17 cellular contexts compared by ENCODE assay signal in the genomic region with DNA sequence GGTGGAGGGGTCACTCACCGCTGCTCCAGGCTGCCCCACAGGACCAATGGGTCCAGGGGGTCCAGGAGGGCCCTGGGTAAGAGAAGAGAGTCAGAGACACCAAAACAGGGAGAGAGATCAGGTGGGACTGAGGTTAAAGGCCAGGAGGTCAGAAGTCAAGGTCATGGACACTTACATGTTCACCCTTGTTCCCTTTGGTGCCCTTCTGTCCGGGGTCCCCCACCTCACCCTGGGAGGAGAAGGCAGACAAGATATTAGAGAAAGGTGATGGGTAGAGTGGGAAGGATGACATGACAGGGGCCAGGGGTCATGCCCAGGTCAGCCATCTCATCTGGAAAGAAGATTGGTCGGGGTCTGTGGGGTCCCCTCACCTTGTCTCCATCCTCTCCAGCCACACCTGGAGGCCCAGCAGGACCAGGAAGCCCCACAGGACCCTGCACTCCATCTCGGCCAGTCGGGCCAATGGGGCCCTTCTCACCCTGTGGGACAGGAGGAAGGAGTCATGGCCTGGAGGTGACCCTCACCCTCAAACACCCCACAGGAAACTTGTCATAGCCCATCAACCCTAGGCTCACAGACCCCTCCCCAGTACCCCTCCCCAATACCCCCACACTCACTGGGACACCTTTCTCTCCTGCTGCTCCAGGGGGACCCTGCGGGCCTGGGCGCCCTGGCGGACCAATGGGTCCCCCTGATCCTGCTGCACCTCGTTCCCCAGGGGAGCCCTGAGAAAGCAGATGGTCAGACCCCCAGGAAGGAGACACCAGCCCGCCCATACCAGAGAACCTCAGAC. TPM values are rescaled to one million over a fixed set of nuclear protein-coding genes. Genes with fewer than 3 reads are reported as not detected.
DNase-seq lines count a peak whose midpoint lies in the region; ATAC-seq and TF ChIP-seq lines count a peak whose summit lies in the region.
"Had no signal": no experiment of that assay in that cellular context is flagged by ENCODE, and none has a peak within 500 bp of the region (broad histone marks: within the 10 kb centered on the region; RNA-seq: fewer than 3 reads in every experiment).

No MANE protein-coding gene starts in this region.

- intact Hi-C loops in natural killer cell (cut with micrococcal nuclease) (no loop called here), sigmoid colon (cut with DNase I) (no loop called here)

- no peak overlapping the region for H3K4me3 Mint-ChIP-seq in natural killer cell treated with Interleukin-12 subunit alpha and Interleukin-12 subunit beta and Interleukin-15 and Interleukin-18, amount 100 ng/mL, for 72 hours
- H3K4me3 Mint-ChIP-seq in natural killer cell (no peak overlapping the region), chondrocyte (ENCODE audit: unreplicated experiment) (no peak overlapping the region)
- H3K4me3 Mint-ChIP-seq: CD4-positive, CD25-positive, alpha-beta regulatory T cell had no signal

- no peak overlapping the region for H3K27ac ChIP-seq in sigmoid colon

- no peak for ATAC-seq in natural killer cell treated with Interleukin-12 subunit alpha and Interleukin-12 subunit beta and Interleukin-15 and Interleukin-18, amount 100 ng/mL, for 72 hours
- no peak for ATAC-seq in natural killer cell
- no peak for ATAC-seq in HG02852 (IDR thresholded peaks at IDR 0.05; ENCODE audit: unreplicated experiment)

- no peaks in the 10 kb centered on the region for H3K4me1 Mint-ChIP-seq in natural killer cell treated with Interleukin-12 subunit alpha and Interleukin-12 subunit beta and Interleukin-15 and Interleukin-18, amount 100 ng/mL, for 72 hours (ENCODE audit: low read depth in 2 of 2)
- H3K4me1 Mint-ChIP-seq in natural killer cell (no peaks in the 10 kb centered on the region), chondrocyte (ENCODE audit: low read depth) (no peaks in the 10 kb centered on the region)
- H3K4me1 Mint-ChIP-seq: CD4-positive, CD25-positive, alpha-beta regulatory T cell had no signal

- no peaks in the 10 kb centered on the region for H3K36me3 ChIP-seq in sigmoid colon

- peaks cover 6 to 7% of the 10 kb centered on the region in 2 donors for H3K27me3 Mint-ChIP-seq in natural killer cell treated with Interleukin-12 subunit alpha and Interleukin-12 subunit beta and Interleukin-15 and Interleukin-18, amount 100 ng/mL, for 72 hours
- H3K27me3 Mint-ChIP-seq in natural killer cell (ENCODE audit: low read depth in 2 of 2) (peaks cover 0 to 12% of the 10 kb centered on the region in 2 donors), chondrocyte (ENCODE audit: low read depth) (no peaks in the 10 kb centered on the region)

- WGBS in sigmoid colon, 2 donors: 80 to 84% methylated on average over 10 of the region's 10 CpGs

- H3K9me3 ChIP-seq in sigmoid colon: no peaks in the 10 kb centered on the region

- no peak for TF ChIP-seq POLR2A in sigmoid colon (IDR thresholded peaks at IDR 0.05)

- no peaks in the 10 kb centered on the region for H3K9me3 Mint-ChIP-seq in natural killer cell treated with Interleukin-12 subunit alpha and Interleukin-12 subunit beta and Interleukin-15 and Interleukin-18, amount 100 ng/mL, for 72 hours
- H3K9me3 Mint-ChIP-seq in natural killer cell (no peaks in the 10 kb centered on the region), chondrocyte (ENCODE audit: low read depth) (no peaks in the 10 kb centered on the region)
- H3K9me3 Mint-ChIP-seq: IgD-negative memory B cell had no signal

- TF ChIP-seq EP300 in sigmoid colon (IDR thresholded peaks at IDR 0.05): no peak

- H3K4me3 ChIP-seq in sigmoid colon: no peak overlapping the region

- no peak overlapping the region for H3K27ac Mint-ChIP-seq in natural killer cell treated with Interleukin-12 subunit alpha and Interleukin-12 subunit beta and Interleukin-15 and Interleukin-18, amount 100 ng/mL, for 72 hours
- no peak overlapping the region for H3K27ac Mint-ChIP-seq in natural killer cell
- no peak overlapping the region for H3K27ac Mint-ChIP-seq in chondrocyte (ENCODE audit: unreplicated experiment)
- H3K27ac Mint-ChIP-seq: CD4-positive, CD25-positive, alpha-beta regulatory T cell; IgD-negative memory B cell had no signal

- H3K27me3 ChIP-seq in sigmoid colon: no peaks in the 10 kb centered on the region

- H3K36me3 Mint-ChIP-seq in natural killer cell treated with Interleukin-12 subunit alpha and Interleukin-12 subunit beta and Interleukin-15 and Interleukin-18, amount 100 ng/mL, for 72 hours: no peaks in the 10 kb centered on the region
- H3K36me3 Mint-ChIP-seq in natural killer cell (no peaks in the 10 kb centered on the region), chondrocyte (ENCODE audit: low read depth) (no peaks in the 10 kb centered on the region)
- H3K36me3 Mint-ChIP-seq: CD4-positive, CD25-positive, alpha-beta regulatory T cell; IgD-negative memory B cell had no signal

- peak; percentile 54 for DNase-seq in natural killer cell treated with Interleukin-12 subunit alpha and Interleukin-12 subunit beta and Interleukin-15 and Interleukin-18, amount 100 ng/mL, for 72 hours (ENCODE audit: low spot score)
- DNase-seq in natural killer cell (no peak), chondrocyte (ENCODE audit: low spot score) (peak; percentile 55), sigmoid colon (peak; percentile 43), NCI-H1048 (lab: John Stamatoyannopoulos, UW) (no peak), hypothalamus (lab: John Stamatoyannopoulos, UW) (no peak)
- DNase-seq: CD4-positive, CD25-positive, alpha-beta regulatory T cell; HCEC 1CT; Kasumi-1; NCI-H1417; NCI-H1694 treated with DMSO at 0.1 percent for 48 hours; NCI-H446 treated with DMSO at 0.1 percent for 48 hours; NCI-H526 treated with DMSO at 0.1 percent for 48 hours; OCI-M1; SHP77 had no signal

- TF ChIP-seq CTCF in natural killer cell (IDR thresholded peaks at IDR 0.05) (no peak), chondrocyte (IDR thresholded peaks at IDR 0.05) (no peak), sigmoid colon (IDR thresholded peaks at IDR 0.05) (no peak)

- no peaks in the 10 kb centered on the region for H3K4me1 ChIP-seq in sigmoid colon

RNA-seq across cellular contexts. Expression of gene COL11A2, which starts 21.0 kb away (rescaled TPM):
- total RNA-seq in natural killer cell treated with Interleukin-12 subunit alpha and Interleukin-12 subunit beta and Interleukin-15 and Interleukin-18, amount 100 ng/mL, for 72 hours: 1 to 10 TPM; 1.1 to 1.3 TPM
- total RNA-seq in natural killer cell: 1 to 10 TPM in 1 of 3 donors, under 1 TPM in 2; 0.93 to 2.0 (median 0.94) TPM
- 2.8 to 10.0 TPM (median 10.0 TPM) in 3 replicates for total RNA-seq in chondrocyte
- 1 to 10 TPM in 1 of 4 donors, under 1 TPM in 2, not detected in 1; 0.16 to 1.4 (median 0.41) TPM for total RNA-seq in sigmoid colon
- under 1 TPM in 1 of 3 donors, not detected in 2; 0.60 TPM for polyA plus RNA-seq in sigmoid colon
- polyA plus RNA-seq: IgD-negative memory B cell had no signal

RNA-seq across cellular contexts. Expression of gene RXRB, which starts 29.2 kb away (rescaled TPM):
- 10 to 100 TPM; 43.9 to 50.4 TPM for total RNA-seq in natural killer cell treated with Interleukin-12 subunit alpha and Interleukin-12 subunit beta and Interleukin-15 and Interleukin-18, amount 100 ng/mL, for 72 hours
- total RNA-seq in natural killer cell (10 to 100 TPM; 72.3 to 96.4 (median 73.9) TPM), chondrocyte (45.1 to 51.5 TPM (median 46.5 TPM) in 3 replicates), sigmoid colon (10 to 100 TPM; 27.8 to 32.4 (median 30.4) TPM)
- polyA plus RNA-seq in sigmoid colon: 10 to 100 TPM; 15.6 to 33.2 (median 16.2) TPM

RNA-seq across cellular contexts. Expression of gene SLC39A7, which starts 29.4 kb away (rescaled TPM):
- 100 to 1,000 TPM in 1 of 2 donors, 10 to 100 TPM in 1; 91.5 to 102 TPM for total RNA-seq in natural killer cell treated with Interleukin-12 subunit alpha and Interleukin-12 subunit beta and Interleukin-15 and Interleukin-18, amount 100 ng/mL, for 72 hours
- total RNA-seq in natural killer cell: 10 to 100 TPM; 38.9 to 45.7 (median 45.6) TPM
- total RNA-seq in chondrocyte: 222 to 238 TPM (median 225 TPM) in 3 replicates
- total RNA-seq in sigmoid colon: 10 to 100 TPM; 48.7 to 52.1 (median 49.8) TPM
- 100 to 1,000 TPM in 1 of 3 donors, 10 to 100 TPM in 2; 31.2 to 189 (median 31.2) TPM for polyA plus RNA-seq in sigmoid colon

RNA-seq across cellular contexts. Expression of gene HSD17B8, which starts 33.2 kb away (rescaled TPM):
- total RNA-seq in natural killer cell treated with Interleukin-12 subunit alpha and Interleukin-12 subunit beta and Interleukin-15 and Interleukin-18, amount 100 ng/mL, for 72 hours: 1 to 10 TPM; 3.3 to 6.2 TPM
- total RNA-seq in natural killer cell (1 to 10 TPM; 5.4 to 7.7 (median 6.8) TPM), chondrocyte (0.60 to 2.8 TPM (median 1.1 TPM) in 3 replicates), sigmoid colon (10 to 100 TPM in 3 of 4 donors, not detected in 1; 17.3 to 19.0 (median 18.9) TPM)
- polyA plus RNA-seq in sigmoid colon: 10 to 100 TPM; 18.6 to 27.3 (median 21.3) TPM

RNA-seq across cellular contexts. Expression of gene RING1, which starts 37.0 kb away (rescaled TPM):
- total RNA-seq in natural killer cell treated with Interleukin-12 subunit alpha and Interleukin-12 subunit beta and Interleukin-15 and Interleukin-18, amount 100 ng/mL, for 72 hours: 10 to 100 TPM; 31.1 to 35.5 TPM
- 10 to 100 TPM; 34.5 to 40.3 (median 36.5) TPM for total RNA-seq in natural killer cell
- 42.8 to 49.7 TPM (median 44.5 TPM) in 3 replicates for total RNA-seq in chondrocyte
- total RNA-seq in sigmoid colon: 10 to 100 TPM; 13.2 to 18.1 (median 17.1) TPM
- polyA plus RNA-seq in sigmoid colon: 10 to 100 TPM; 27.7 to 36.0 (median 32.7) TPM

Comparison
In these comparisons a context has a peak if more than half of its experiments do, and no peak if none do; other contexts are left out.
1. DNase-seq: peak in natural killer cell treated with Interleukin-12 subunit alpha and Interleukin-12 subunit beta and Interleukin-15 and Interleukin-18, amount 100 ng/mL, for 72 hours (single experiment), chondrocyte (single experiment) and sigmoid colon (single experiment); none in natural killer cell (single experiment), NCI-H1048 (single experiment) and hypothalamus (0 of 51).